Comparison of ENCODE assay signal across 1 cellular context in genomic region chr19:14102756-14103155, GRCh38.
TF ChIP-seq lines count a peak whose summit lies in the region.

No MANE protein-coding gene starts in this region.

TF ChIP-seq in IMR-90, 13 proteins besides CTCF, POLR2A, EP300 and RAD21:
- no peak for TF ChIP-seq FOS (IDR thresholded peaks at IDR 0.05; ENCODE audit: low read depth, low read length)
- no peak for TF ChIP-seq CEBPB (IDR thresholded peaks at IDR 0.05; ENCODE audit: low read depth, low read length)
- no peak for TF ChIP-seq CHD1 (IDR thresholded peaks at IDR 0.05; ENCODE audit: low read depth, low read length)
